In the genomic region with DNA sequence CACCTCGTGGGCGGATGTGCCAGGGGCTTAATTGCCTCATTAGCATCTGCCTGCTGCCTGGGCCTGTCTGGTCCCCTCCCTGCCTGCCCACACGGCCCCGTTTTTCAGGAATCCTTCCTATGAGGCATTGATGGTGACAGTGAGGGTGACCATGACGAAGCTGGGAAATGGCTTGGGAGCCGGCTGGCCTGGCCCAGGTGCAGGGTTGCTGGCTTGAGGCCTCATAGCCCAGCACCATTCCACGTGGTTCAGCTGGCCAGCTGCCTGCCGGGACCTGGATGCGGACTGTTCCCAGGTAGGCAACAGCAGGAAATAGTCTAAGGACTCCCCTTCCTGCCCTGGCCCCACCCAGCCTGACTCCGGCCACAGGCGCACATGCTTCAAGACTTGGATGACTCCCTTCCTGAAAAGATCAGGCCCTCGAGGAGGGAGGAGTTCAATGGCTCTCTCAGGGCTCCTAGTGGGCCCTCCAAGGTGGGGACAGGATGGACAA, we compare ENCODE assay signal across 1 cellular context.
TF ChIP-seq lines count a peak whose summit lies in the region.

No MANE protein-coding gene starts in this region.

TF ChIP-seq in HEK293, 187 proteins besides CTCF, POLR2A, EP300 and RAD21:
- TF ChIP-seq ZFHX2 (tag by site-specific recombination; conservative IDR thresholded peaks at IDR 0.05) (peak; percentile 39), ZNF114 (tag by site-specific recombination; IDR thresholded peaks at IDR 0.05) (no peak)
